In genomic region chr9:135029434-135029833, GRCh38 we compare ENCODE assay signal across 17 cellular contexts. TPM values are rescaled to one million over a fixed set of nuclear protein-coding genes. Genes with fewer than 3 reads are reported as not detected.
"Had no signal": no experiment of that assay in that cellular context is flagged by ENCODE, and none has a peak within 500 bp of the region (broad histone marks: within the 10 kb centered on the region; RNA-seq: fewer than 3 reads in every experiment).

No MANE protein-coding gene starts in this region.

- H3K4me3 ChIP-seq: esophagus muscularis mucosa, gastrocnemius medialis, stomach, thoracic aorta, transverse colon had no signal

- H3K4me1 ChIP-seq: esophagus muscularis mucosa, gastrocnemius medialis, stomach, transverse colon had no signal

- DNase-seq: effector memory CD8-positive, alpha-beta T cell; gastrocnemius medialis; immature natural killer cell; left colon; midbrain; right cardiac atrium; small intestine; stimulated activated CD4-positive, alpha-beta T cell treated with anti-CD3 and anti-CD28 coated beads, Interleukin-12 subunit alpha, Interleukin-12 subunit beta, amount 100 ng/mL, for 4 hours; stimulated activated naive CD4-positive, alpha-beta T cell; stomach; substantia nigra; transverse colon had no signal

- H3K27ac ChIP-seq: epithelial cell of prostate, esophagus muscularis mucosa, gastrocnemius medialis, neutrophil, stomach, thoracic aorta, transverse colon had no signal

- ATAC-seq: effector memory CD8-positive, alpha-beta T cell; gastrocnemius medialis; left colon; natural killer cell treated with Interleukin-12 subunit alpha and Interleukin-12 subunit beta and Interleukin-15 and Interleukin-18, amount 100 ng/mL, for 72 hours; right cardiac atrium had no signal

- H3K36me3 ChIP-seq: esophagus muscularis mucosa, gastrocnemius medialis, neutrophil, stomach, thoracic aorta, transverse colon had no signal

- H3K9me3 ChIP-seq: esophagus muscularis mucosa, gastrocnemius medialis, neutrophil, stomach, thoracic aorta, transverse colon had no signal

RNA-seq across cellular contexts. Expression of gene OLFM1, which starts 58.0 kb away (rescaled TPM):
- total RNA-seq: natural killer cell treated with Interleukin-12 subunit alpha and Interleukin-12 subunit beta and Interleukin-15 and Interleukin-18, amount 100 ng/mL, for 72 hours had no signal
